11 cellular contexts compared by ENCODE assay signal in the genomic region with DNA sequence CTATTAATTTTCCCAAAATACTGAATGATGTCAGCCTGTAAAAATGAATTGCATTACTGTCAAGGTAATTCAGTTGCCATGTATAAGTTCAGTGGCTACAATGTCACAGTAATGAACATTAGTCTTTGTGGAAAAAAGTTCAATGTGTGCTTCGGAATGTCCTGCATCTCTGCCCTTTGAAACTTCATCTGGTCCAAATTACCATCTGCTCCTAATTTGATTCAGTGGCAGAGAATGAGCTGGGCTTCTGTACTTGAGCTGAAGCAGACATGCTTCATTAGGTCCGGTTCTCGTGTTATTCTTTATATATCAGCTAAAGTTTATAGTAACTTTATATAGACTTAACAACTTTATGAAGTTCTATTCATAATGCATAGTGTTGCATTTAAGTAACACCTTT.
"Had no signal": no experiment of that assay in that cellular context is flagged by ENCODE, and none has a peak within 500 bp of the region (broad histone marks: within the 10 kb centered on the region; RNA-seq: fewer than 3 reads in every experiment).

No MANE protein-coding gene starts in this region.

- H3K27ac ChIP-seq: brain microvascular endothelial cell, left ventricle myocardium inferior, parathyroid adenoma, thoracic aorta had no signal

- H3K36me3 ChIP-seq: brain microvascular endothelial cell, left ventricle myocardium inferior, thoracic aorta had no signal

- DNase-seq: activated naive CD4-positive, alpha-beta T cell treated with anti-CD3 and anti-CD28 coated beads, Interleukin-2, amount 10 ng/mL, durations not matched to agents 7 days and 5 days; brain microvascular endothelial cell; effector memory CD8-positive, alpha-beta T cell; erythroblast; foreskin melanocyte; left ventricle myocardium inferior; mucosa of descending colon; naive thymus-derived CD4-positive, alpha-beta T cell had no signal

- H3K27me3 ChIP-seq: brain microvascular endothelial cell had no signal

- H3K9ac ChIP-seq: parathyroid adenoma had no signal

- H3K4me1 ChIP-seq: left ventricle myocardium inferior, parathyroid adenoma had no signal

- H3K79me2 ChIP-seq: parathyroid adenoma had no signal

- H3K4me3 ChIP-seq: left ventricle myocardium inferior, mucosa of descending colon, thoracic aorta had no signal

- H2AFZ ChIP-seq: parathyroid adenoma had no signal

- H3K9me3 ChIP-seq: left ventricle myocardium inferior, mucosa of descending colon, thoracic aorta had no signal

- ATAC-seq: effector memory CD8-positive, alpha-beta T cell; mucosa of descending colon; naive thymus-derived CD4-positive, alpha-beta T cell; stimulated activated effector memory CD8-positive, alpha-beta T cell treated with anti-CD3 and anti-CD28 coated beads, Interleukin-12 subunit alpha, Interleukin-12 subunit beta, amount 100 ng/mL, for 72 hours had no signal
